ENCODE assay signal across 8 cellular contexts in the genomic region with DNA sequence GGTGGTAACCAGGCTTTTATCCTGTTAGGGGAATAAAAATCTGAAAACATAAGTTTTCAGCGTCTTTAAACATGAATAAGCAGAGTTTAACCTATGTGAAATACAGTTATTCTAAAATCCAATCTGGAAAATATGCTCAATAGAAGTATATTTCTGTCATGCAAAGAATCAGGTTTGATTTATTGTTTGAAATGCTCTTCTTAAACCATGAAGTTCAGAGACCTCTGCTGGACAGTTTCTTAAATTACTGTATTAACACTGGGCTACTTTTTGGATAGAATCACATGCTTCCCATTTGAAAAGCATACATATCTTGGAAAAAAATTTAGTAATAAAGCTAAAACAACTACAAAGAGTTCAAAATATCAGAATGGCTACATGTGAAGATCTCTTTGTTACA. TPM values are rescaled to one million over a fixed set of nuclear protein-coding genes. Genes with fewer than 3 reads are reported as not detected.
DNase-seq lines count a peak whose midpoint lies in the region; ATAC-seq and TF ChIP-seq lines count a peak whose summit lies in the region.

No MANE protein-coding gene starts in this region.

- H3K9me3 Mint-ChIP-seq in glutamatergic neuron (ENCODE audit: unreplicated experiment): peaks cover 3% of the 10 kb centered on the region

- peak overlapping the region; percentile 55 for H3K27ac Mint-ChIP-seq in glutamatergic neuron (ENCODE audit: unreplicated experiment)

- TF ChIP-seq CTCF in glutamatergic neuron (IDR thresholded peaks at IDR 0.05; ENCODE audit: partially characterized antibody, unreplicated experiment): no peak

- in situ Hi-C loops in KBM-7 (cut with MboI; ENCODE audit: low pct_unique_long_range_greater_than_20kb, low sequenced_read_pairs): loop anchor here (25.0 kb wide), 2 partner anchors 104 to 729 kb away; no protein-coding TSS in a partner anchor

- H3K27me3 Mint-ChIP-seq in glutamatergic neuron (ENCODE audit: unreplicated experiment): peaks cover 3% of the 10 kb centered on the region

- ATAC-seq in SK-N-SH treated with all-trans-retinoic acid at 6 μM for 48 hours: peak; percentile 71
- no peak for ATAC-seq in GM21576 (IDR thresholded peaks at IDR 0.05; ENCODE audit: unreplicated experiment)
- no peak for ATAC-seq in stimulated activated naive CD8-positive, alpha-beta T cell treated with anti-CD3 and anti-CD28 coated beads, Interleukin-15, Interleukin-2, amounts not matched to agents 100 U/mL and 50 U/mL, for 24 hours
- ATAC-seq in GM18519 (IDR thresholded peaks at IDR 0.05; ENCODE audit: low FRiP score, unreplicated experiment): no peak

- H3K4me1 Mint-ChIP-seq in glutamatergic neuron (ENCODE audit: low read depth, unreplicated experiment): peaks cover 14% of the 10 kb centered on the region

- no peak overlapping the region for H3K4me3 Mint-ChIP-seq in glutamatergic neuron (ENCODE audit: unreplicated experiment)

- DNase-seq in DMS53 treated with DMSO at 0.1 percent for 48 hours (lab: John Stamatoyannopoulos, UW; ENCODE audit: unreplicated experiment) (peak; percentile 52), KBM-7 (peak; percentile 49), glutamatergic neuron (no peak), NK-92 (lab: John Stamatoyannopoulos, UW; ENCODE audit: unreplicated experiment) (no peak)
- no peak for DNase-seq in stimulated activated naive CD8-positive, alpha-beta T cell treated with anti-CD3 and anti-CD28 coated beads, Interleukin-15, Interleukin-2, amounts not matched to agents 100 U/mL and 50 U/mL, for 24 hours

- H3K36me3 Mint-ChIP-seq in glutamatergic neuron (ENCODE audit: unreplicated experiment): no peaks in the 10 kb centered on the region

TF ChIP-seq in SK-N-SH treated with all-trans-retinoic acid at 6 μM for 48 hours, 23 proteins besides CTCF, POLR2A, EP300 and RAD21:
- no peak for TF ChIP-seq ZNF70 (CRISPR knock-in tag; IDR thresholded peaks at IDR 0.05)
- no peak for TF ChIP-seq CSDC2 (CRISPR knock-in tag; IDR thresholded peaks at IDR 0.05)
- no peak for TF ChIP-seq PATZ1 (CRISPR knock-in tag; IDR thresholded peaks at IDR 0.05; ENCODE audit: borderline replicate concordance)
- no peak for TF ChIP-seq ISL1 (CRISPR knock-in tag; IDR thresholded peaks at IDR 0.05)
- no peak for TF ChIP-seq ESRRG (CRISPR knock-in tag; IDR thresholded peaks at IDR 0.05)
- TF ChIP-seq CREB5 (CRISPR knock-in tag; IDR thresholded peaks at IDR 0.05; ENCODE audit: low read depth): no peak

RNA-seq across cellular contexts. Expression of gene APIP, which starts 25.4 kb away (rescaled TPM):
- 20.9 TPM for total RNA-seq in glutamatergic neuron (ENCODE audit: unreplicated experiment)

RNA-seq across cellular contexts. Expression of gene PDHX, which starts 25.6 kb away (rescaled TPM):
- total RNA-seq in glutamatergic neuron (ENCODE audit: unreplicated experiment): 46.5 TPM

Comparison
In these comparisons a context has a peak if more than half of its experiments do, and no peak if none do; other contexts are left out.
1. DNase-seq: peak in DMS53 treated with DMSO at 0.1 percent for 48 hours (single experiment) and KBM-7 (single experiment); none in glutamatergic neuron (single experiment), NK-92 (single experiment) and stimulated activated naive CD8-positive, alpha-beta T cell treated with anti-CD3 and anti-CD28 coated beads, Interleukin-15, Interleukin-2, amounts not matched to agents 100 U/mL and 50 U/mL, for 24 hours (single experiment).